Comparison of ENCODE assay signal across 14 cellular contexts in the genomic region with DNA sequence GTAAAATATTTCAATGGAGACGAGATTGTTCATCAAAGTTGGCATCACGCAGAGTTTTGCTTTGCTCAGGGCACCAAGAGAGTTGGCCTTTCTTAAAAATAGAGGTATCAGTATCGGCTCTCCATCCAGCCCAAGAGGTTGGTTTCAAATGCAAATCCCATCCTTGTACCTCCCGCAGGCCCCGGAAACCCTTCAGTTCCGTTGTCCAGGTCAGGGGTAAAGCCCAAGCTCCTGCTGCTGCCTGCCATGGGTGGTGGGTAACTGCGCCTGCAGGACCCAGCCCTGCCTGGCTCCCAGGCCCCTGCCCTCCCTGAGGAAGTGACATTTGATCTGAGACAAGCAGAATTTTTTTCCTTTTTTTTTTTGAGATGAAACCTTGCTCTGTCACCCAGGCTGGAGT.
"Had no signal": no experiment of that assay in that cellular context is flagged by ENCODE, and none has a peak within 500 bp of the region (broad histone marks: within the 10 kb centered on the region; RNA-seq: fewer than 3 reads in every experiment).

No MANE protein-coding gene starts in this region.

- DNase-seq: effector memory CD8-positive, alpha-beta T cell; esophagus squamous epithelium; foreskin fibroblast; hippocampal formation; natural killer cell; occipital lobe; right cardiac atrium; small intestine; stimulated activated CD4-positive, alpha-beta T cell treated with anti-CD3 and anti-CD28 coated beads, Interleukin-12 subunit alpha, Interleukin-12 subunit beta, amount 100 ng/mL, for 4 hours; stimulated activated naive CD4-positive, alpha-beta T cell; trophoblast cell had no signal

- H3K4me1 ChIP-seq: pancreas had no signal

- H3K27ac ChIP-seq: esophagus squamous epithelium, gastroesophageal sphincter, pancreas had no signal

- H3K36me3 ChIP-seq: esophagus squamous epithelium, gastroesophageal sphincter, pancreas had no signal

- H3K9me3 ChIP-seq: esophagus squamous epithelium, gastroesophageal sphincter, pancreas had no signal

- H3K4me3 ChIP-seq: esophagus squamous epithelium, gastroesophageal sphincter, pancreas had no signal

- ATAC-seq: effector memory CD8-positive, alpha-beta T cell; gastroesophageal sphincter; left lobe of liver; natural killer cell; pancreas; right cardiac atrium had no signal
